2 cellular contexts compared by ENCODE assay signal in genomic region chr15:78779176-78779785, GRCh38. TPM values are rescaled to one million over a fixed set of nuclear protein-coding genes. Genes with fewer than 3 reads are reported as not detected.
"Had no signal": no experiment of that assay in that cellular context is flagged by ENCODE, and none has a peak within 500 bp of the region (broad histone marks: within the 10 kb centered on the region; RNA-seq: fewer than 3 reads in every experiment).

No MANE protein-coding gene starts in this region.

RNA-seq across cellular contexts. Expression of gene ADAMTS7, which starts 32.0 kb away (rescaled TPM):
- total RNA-seq: mononuclear cell had no signal
- polyA plus RNA-seq: naive thymus-derived CD8-positive, alpha-beta T cell had no signal
